In genomic region chr1:38624341-38625039, GRCh38 we compare ENCODE assay signal across 14 cellular contexts.
"Had no signal": no experiment of that assay in that cellular context is flagged by ENCODE, and none has a peak within 500 bp of the region (broad histone marks: within the 10 kb centered on the region; RNA-seq: fewer than 3 reads in every experiment).

No MANE protein-coding gene starts in this region.

- H3K27me3 ChIP-seq: vagina had no signal

- H3K27me3 Mint-ChIP-seq: activated naive CD8-positive, alpha-beta T cell treated with anti-CD3 and anti-CD28 coated beads, Interleukin-2, amount 50 U/mL, for 24 hours had no signal

- H3K36me3 ChIP-seq: neutrophil, tibial artery, vagina had no signal

- ATAC-seq: activated naive CD8-positive, alpha-beta T cell treated with anti-CD3 and anti-CD28 coated beads, Interleukin-2, amount 50 U/mL, for 24 hours; naive thymus-derived CD4-positive, alpha-beta T cell; stimulated activated effector memory CD8-positive, alpha-beta T cell treated with anti-CD3 and anti-CD28 coated beads, Interleukin-12 subunit alpha, Interleukin-12 subunit beta, amount 100 ng/mL, for 72 hours had no signal

- H3K4me1 ChIP-seq: tibial artery, vagina had no signal

- DNase-seq: activated CD4-positive, alpha-beta T cell treated with anti-CD3 and anti-CD28 coated beads, Interleukin-2, amount 10 ng/mL, durations not matched to agents 24 days and 14 days; activated naive CD4-positive, alpha-beta T cell; activated naive CD8-positive, alpha-beta T cell treated with anti-CD3 and anti-CD28 coated beads, Interleukin-2, amount 50 U/mL, for 24 hours; cerebellar nuclear complex; dermis blood vessel endothelial cell; hypothalamus; naive thymus-derived CD4-positive, alpha-beta T cell; tibial artery had no signal

- H3K4me3 ChIP-seq: smooth muscle cell, tibial artery, vagina had no signal

- H3K27ac Mint-ChIP-seq: activated CD4-positive, alpha-beta T cell treated with anti-CD3 and anti-CD28 coated beads, Interleukin-2, amount 10 ng/mL, durations not matched to agents 24 days and 14 days; activated naive CD8-positive, alpha-beta T cell treated with anti-CD3 and anti-CD28 coated beads, Interleukin-2, amount 50 U/mL, for 24 hours; activated T-helper 1 cell treated with anti-CD3 and anti-CD28 coated beads, Interleukin-12 subunit alpha, Interleukin-12 subunit beta, Interleukin-2, Interleukin-4 antibody, amounts not matched to agents 30 ng/mL and 10 ng/mL and 1 ng/mL, durations not matched to agents 14 hours and 24 hours and 36 hours; naive thymus-derived CD4-positive, alpha-beta T cell; stimulated activated effector memory CD8-positive, alpha-beta T cell treated with anti-CD3 and anti-CD28 coated beads, Interleukin-12 subunit alpha, Interleukin-12 subunit beta, amount 100 ng/mL, for 72 hours; WTC11 had no signal

- H3K4me3 Mint-ChIP-seq: activated CD4-positive, alpha-beta T cell treated with anti-CD3 and anti-CD28 coated beads, Interleukin-2, amount 10 ng/mL, durations not matched to agents 24 days and 14 days; activated naive CD8-positive, alpha-beta T cell treated with anti-CD3 and anti-CD28 coated beads, Interleukin-2, amount 50 U/mL, for 24 hours; activated T-helper 1 cell treated with anti-CD3 and anti-CD28 coated beads, Interleukin-12 subunit alpha, Interleukin-12 subunit beta, Interleukin-2, Interleukin-4 antibody, amounts not matched to agents 30 ng/mL and 10 ng/mL and 1 ng/mL, durations not matched to agents 14 hours and 24 hours and 36 hours; naive thymus-derived CD4-positive, alpha-beta T cell; stimulated activated effector memory CD8-positive, alpha-beta T cell treated with anti-CD3 and anti-CD28 coated beads, Interleukin-12 subunit alpha, Interleukin-12 subunit beta, amount 100 ng/mL, for 72 hours; WTC11 had no signal

- H3K9me3 ChIP-seq: neutrophil, tibial artery, vagina had no signal

- H3K36me3 Mint-ChIP-seq: naive thymus-derived CD4-positive, alpha-beta T cell; WTC11 had no signal

- H3K27ac ChIP-seq: neutrophil, tibial artery, vagina had no signal

- H3K4me1 Mint-ChIP-seq: activated CD4-positive, alpha-beta T cell treated with anti-CD3 and anti-CD28 coated beads, Interleukin-2, amount 10 ng/mL, durations not matched to agents 24 days and 14 days; activated naive CD8-positive, alpha-beta T cell treated with anti-CD3 and anti-CD28 coated beads, Interleukin-2, amount 50 U/mL, for 24 hours; stimulated activated effector memory CD8-positive, alpha-beta T cell treated with anti-CD3 and anti-CD28 coated beads, Interleukin-12 subunit alpha, Interleukin-12 subunit beta, amount 100 ng/mL, for 72 hours had no signal

- H3K9me3 Mint-ChIP-seq: activated naive CD8-positive, alpha-beta T cell treated with anti-CD3 and anti-CD28 coated beads, Interleukin-2, amount 50 U/mL, for 24 hours; activated T-helper 1 cell treated with anti-CD3 and anti-CD28 coated beads, Interleukin-12 subunit alpha, Interleukin-12 subunit beta, Interleukin-2, Interleukin-4 antibody, amounts not matched to agents 30 ng/mL and 10 ng/mL and 1 ng/mL, durations not matched to agents 14 hours and 24 hours and 36 hours; stimulated activated effector memory CD8-positive, alpha-beta T cell treated with anti-CD3 and anti-CD28 coated beads, Interleukin-12 subunit alpha, Interleukin-12 subunit beta, amount 100 ng/mL, for 72 hours had no signal
